ENCODE assay signal across 12 cellular contexts in the genomic region with DNA sequence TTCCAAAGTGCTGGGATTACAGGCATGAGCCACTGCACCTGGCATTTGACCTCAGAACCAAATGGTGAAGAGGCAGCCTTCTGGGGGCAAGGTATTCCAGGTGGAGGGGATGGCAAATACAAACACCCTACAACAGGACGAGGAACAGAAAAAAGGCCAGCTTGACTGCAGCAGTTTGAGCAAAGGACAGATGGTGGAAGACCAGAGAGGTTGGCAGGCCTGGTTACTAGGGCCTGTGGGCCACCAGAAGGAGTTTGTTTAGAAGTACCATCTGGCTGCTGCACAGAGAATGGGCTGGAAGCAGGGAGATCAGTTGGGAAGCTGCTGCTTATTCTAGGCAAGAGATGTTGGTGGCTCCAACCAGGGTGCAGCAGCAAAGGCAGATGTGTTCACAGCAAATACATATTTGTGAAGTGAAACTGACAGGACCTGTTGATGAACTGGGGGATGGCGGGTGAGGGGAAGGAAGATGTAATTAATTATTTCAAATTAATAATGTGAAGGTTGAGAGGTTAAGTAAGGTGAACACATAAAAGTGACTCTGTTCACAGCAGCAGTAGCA. TPM values are rescaled to one million over a fixed set of nuclear protein-coding genes. Genes with fewer than 3 reads are reported as not detected.
A peak's percentile ranks its signal among the peaks of the same experiment; 100 is the strongest.
DNase-seq lines count a peak whose midpoint lies in the region; ATAC-seq and TF ChIP-seq lines count a peak whose summit lies in the region.
"Had no signal": no experiment of that assay in that cellular context is flagged by ENCODE, and none has a peak within 500 bp of the region (broad histone marks: within the 10 kb centered on the region; RNA-seq: fewer than 3 reads in every experiment).

No MANE protein-coding gene starts in this region.

- H3K9me2 ChIP-seq in OCI-LY7 (ENCODE audit: insufficient read depth, low read length): no peaks in the 10 kb centered on the region

- peaks cover 6% of the 10 kb centered on the region for H4K20me1 ChIP-seq in osteoblast (ENCODE audit: insufficient read depth, low read length)
- no peaks in the 10 kb centered on the region for H4K20me1 ChIP-seq in OCI-LY7 (ENCODE audit: insufficient read depth, low read length)

- H3K27me3 Mint-ChIP-seq in endodermal cell (ENCODE audit: insufficient read depth) (no peaks in the 10 kb centered on the region), progenitor cell of endocrine pancreas (no peaks in the 10 kb centered on the region)

- H3K36me3 ChIP-seq in endodermal cell (ENCODE audit: control insufficient read depth, insufficient read depth, low read length): no peaks in the 10 kb centered on the region
- no peaks in the 10 kb centered on the region for H3K36me3 ChIP-seq in osteoblast (ENCODE audit: insufficient read depth, low read length)
- H3K36me3 ChIP-seq in OCI-LY7 (ENCODE audit: insufficient read depth, low read length): no peaks in the 10 kb centered on the region

- intact Hi-C loops in OCI-LY7 (cut with micrococcal nuclease; ENCODE audit: unreplicated experiment): loop anchor here (1.0 kb wide), 1 partner anchor 112 kb away; no protein-coding TSS in a partner anchor

- CTCF ChIA-PET in OCI-LY7 (lab: Charles Lee; ENCODE audit: unreplicated experiment): interaction anchor here (0.6 to 1.4 kb wide), 3 partner anchors 27 to 113 kb away, joined by 4 read pairs; no protein-coding TSS in a partner anchor

- H3K27ac ChIP-seq in endodermal cell (ENCODE audit: low read depth, low read length) (no peak overlapping the region), osteoblast (ENCODE audit: low read depth, low read length) (no peak overlapping the region), OCI-LY7 (ENCODE audit: low read depth, low read length, poor library complexity, severe bottlenecking) (no peak overlapping the region)
- H3K27ac ChIP-seq: PC-9 had no signal

- H2AFZ ChIP-seq in osteoblast (ENCODE audit: low read length): no peak overlapping the region
- no peak overlapping the region; the same call in 1 of the 2 replicates for H2AFZ ChIP-seq in OCI-LY7 (ENCODE audit: low read length)
- H2AFZ ChIP-seq: PC-9 had no signal

- H3K36me3 Mint-ChIP-seq in endodermal cell (ENCODE audit: low read depth) (no peaks in the 10 kb centered on the region), progenitor cell of endocrine pancreas (ENCODE audit: insufficient read depth) (no peaks in the 10 kb centered on the region)

- ATAC-seq in GM21723 (IDR thresholded peaks at IDR 0.05; ENCODE audit: unreplicated experiment) (no peak), HG03025 (IDR thresholded peaks at IDR 0.05; ENCODE audit: low FRiP score, unreplicated experiment) (no peak)

- no peak for TF ChIP-seq CTCF in endodermal cell (conservative IDR thresholded peaks at IDR 0.05)
- no peak for TF ChIP-seq CTCF in progenitor cell of endocrine pancreas (IDR thresholded peaks at IDR 0.05; ENCODE audit: unreplicated experiment)
- no peak for TF ChIP-seq CTCF in osteoblast (IDR thresholded peaks at IDR 0.05; ENCODE audit: extremely low read depth, low read depth, low read length)
- TF ChIP-seq CTCF in OCI-LY7 (conservative IDR thresholded peaks at IDR 0.05; ENCODE audit: low read length): no peak

- H3K4me3 Mint-ChIP-seq in endodermal cell (no peak overlapping the region), progenitor cell of endocrine pancreas (ENCODE audit: low read depth) (no peak overlapping the region)

- peak; percentile 59 for DNase-seq in D341Med (ENCODE audit: low spot score)
- DNase-seq in NCI-H446 treated with DMSO at 0.1 percent for 48 hours (lab: John Stamatoyannopoulos, UW): peak; percentile 93
- no peak for DNase-seq in endodermal cell
- no peak for DNase-seq in progenitor cell of endocrine pancreas (ENCODE audit: low spot score, unreplicated experiment)
- no peak for DNase-seq in osteoblast (ENCODE audit: insufficient read length, low spot score, missing footprints)
- no peak for DNase-seq in OCI-LY7 (ENCODE audit: low spot score)
- DNase-seq: activated CD4-positive, alpha-beta T cell treated with anti-CD3 and anti-CD28 coated beads for 1 hour; DMS79 treated with DMSO at 0.1 percent for 48 hours; PC-9 had no signal

- H3K27ac Mint-ChIP-seq in endodermal cell (peak overlapping the region; percentile 19), progenitor cell of endocrine pancreas (peak overlapping the region; percentile 96)

- WGBS in endodermal cell (ENCODE audit: insufficient coverage in 1 of 2, insufficient read length in 1 of 2), 2 experiments: 93 to 100% methylated on average over 1 to 2 of the region's 2 CpGs

- H3K9me3 ChIP-seq in endodermal cell (ENCODE audit: control insufficient read depth, low read length): no peaks in the 10 kb centered on the region
- H3K9me3 ChIP-seq in osteoblast (ENCODE audit: low read depth, low read length): no peaks in the 10 kb centered on the region
- no peaks in the 10 kb centered on the region for H3K9me3 ChIP-seq in OCI-LY7 (ENCODE audit: low read length)

- no peak overlapping the region for H3K9ac ChIP-seq in endodermal cell (ENCODE audit: extremely low read depth, low read length, poor library complexity, severe bottlenecking)

- H3K27me3 ChIP-seq in endodermal cell (ENCODE audit: control insufficient read depth, insufficient read depth, low read length, poor library complexity, severe bottlenecking) (no peaks in the 10 kb centered on the region), osteoblast (ENCODE audit: insufficient read depth, low read length) (no peaks in the 10 kb centered on the region)

- H3K9me3 Mint-ChIP-seq in endodermal cell (no peaks in the 10 kb centered on the region), progenitor cell of endocrine pancreas (ENCODE audit: low read depth) (no peaks in the 10 kb centered on the region)

- H3K4me1 Mint-ChIP-seq in endodermal cell (peaks cover 49% of the 10 kb centered on the region), progenitor cell of endocrine pancreas (ENCODE audit: low read depth) (peaks cover 39% of the 10 kb centered on the region)

- H3K4me1 ChIP-seq in endodermal cell (ENCODE audit: control insufficient read depth, insufficient read depth, low read length) (peaks cover 8% of the 10 kb centered on the region), osteoblast (ENCODE audit: insufficient read depth, low read length) (peaks cover 22% of the 10 kb centered on the region), OCI-LY7 (ENCODE audit: insufficient read depth, low read length, poor library complexity, severe bottlenecking) (peaks cover 25% of the 10 kb centered on the region)

- H3K4me3 ChIP-seq in endodermal cell (ENCODE audit: low read length): no peak overlapping the region
- no peak overlapping the region for H3K4me3 ChIP-seq in osteoblast (ENCODE audit: insufficient read depth, low read length)
- H3K4me3 ChIP-seq in OCI-LY7 (ENCODE audit: low read depth, low read length, poor library complexity, severe bottlenecking): no peak overlapping the region
- H3K4me3 ChIP-seq: PC-9, skin epidermis had no signal

- H3K79me2 ChIP-seq in osteoblast (ENCODE audit: insufficient read depth, low read length): peaks cover 16% of the 10 kb centered on the region
- no peaks in the 10 kb centered on the region for H3K79me2 ChIP-seq in OCI-LY7 (ENCODE audit: insufficient read depth, low read depth, low read length)

- H3K4me2 ChIP-seq in osteoblast (ENCODE audit: insufficient read depth, low read length): no peak overlapping the region
- no peak overlapping the region for H3K4me2 ChIP-seq in OCI-LY7 (ENCODE audit: low read length)

- BruUV-seq in OCI-LY7 (replicated peaks; lab: Mats Ljungman, UMichigan): no TSS peak

- POLR2A ChIA-PET in OCI-LY7 (lab: Charles Lee): interaction anchor here (1.6 kb wide), 1 partner anchor 15 kb away, joined by 7 read pairs; no protein-coding TSS in a partner anchor

RNA-seq across cellular contexts. Expression of gene YPEL2, which starts 2.8 kb away (rescaled TPM):
- total RNA-seq in endodermal cell (10 to 100 TPM; 22.8 to 27.7 TPM), progenitor cell of endocrine pancreas (39.9 and 40.8 TPM in 2 replicates), osteoblast (24.2 and 28.3 TPM in 2 replicates), OCI-LY7 (2022) (3.1 and 5.1 TPM in 2 replicates)
- 11.8 TPM for polyA plus RNA-seq in endodermal cell (2013, experiment 1 of 2)
- polyA plus RNA-seq in endodermal cell (2013, experiment 2 of 2): 12.1 TPM
- 0.88 and 2.2 TPM in 2 replicates for total RNA-seq in OCI-LY7 (2014; rRNA removed; shearing (Covaris generic))

Comparison
In these comparisons a context has a peak if more than half of its experiments do, and no peak if none do; other contexts are left out.
1. DNase-seq: peak in D341Med (single experiment) and NCI-H446 treated with DMSO at 0.1 percent for 48 hours (single experiment); none in endodermal cell (single experiment), progenitor cell of endocrine pancreas (single experiment), osteoblast (single experiment) and OCI-LY7 (single experiment).